ENCODE assay signal across 26 cellular contexts in genomic region chr22:21916309-21916918, GRCh38. TPM values are rescaled to one million over a fixed set of nuclear protein-coding genes. Genes with fewer than 3 reads are reported as not detected.
DNase-seq lines count a peak whose midpoint lies in the region; ATAC-seq and TF ChIP-seq lines count a peak whose summit lies in the region.
"Had no signal": no experiment of that assay in that cellular context is flagged by ENCODE, and none has a peak within 500 bp of the region (broad histone marks: within the 10 kb centered on the region; RNA-seq: fewer than 3 reads in every experiment).

No MANE protein-coding gene starts in this region.

- no peaks in the 10 kb centered on the region for H3K27me3 Mint-ChIP-seq in dendritic cell treated with granulocyte-macrophage colony-stimulating factor and Interleukin-4, amounts not matched to agents 40 ng/mL and 50 ng/mL, for 4 days
- H3K27me3 Mint-ChIP-seq: CD8-positive, alpha-beta memory T cell had no signal

- peaks cover 39% of the 10 kb centered on the region for H3K36me3 Mint-ChIP-seq in dendritic cell treated with granulocyte-macrophage colony-stimulating factor and Interleukin-4, amounts not matched to agents 40 ng/mL and 50 ng/mL, for 4 days (ENCODE audit: low read depth)
- H3K36me3 Mint-ChIP-seq: CD8-positive, alpha-beta memory T cell had no signal

- H3K79me1 ChIP-seq in neuronal stem cell (ENCODE audit: low read depth, low read length) = no peaks in the 10 kb centered on the region

- no peak overlapping the region for H3K14ac ChIP-seq in neuronal stem cell (ENCODE audit: low read length)

- H3K9me3 Mint-ChIP-seq in dendritic cell treated with granulocyte-macrophage colony-stimulating factor and Interleukin-4, amounts not matched to agents 40 ng/mL and 50 ng/mL, for 4 days = no peaks in the 10 kb centered on the region
- H3K9me3 Mint-ChIP-seq: CD14-positive monocyte; CD8-positive, alpha-beta memory T cell had no signal

- H3K23ac ChIP-seq in neuronal stem cell (ENCODE audit: low read depth, low read length, poor library complexity) = peak overlapping the region; percentile 25

- H2BK120ac ChIP-seq in neuronal stem cell (ENCODE audit: low read depth, low read length) = no peak overlapping the region

- H3K36me3 ChIP-seq in left ventricle myocardium inferior = peaks cover 4% of the 10 kb centered on the region
- no peaks in the 10 kb centered on the region for H3K36me3 ChIP-seq in neuronal stem cell (replicated peaks in 1 of 2; ENCODE audit: control insufficient read depth in 2 of 2, insufficient read depth in 2 of 2, low read length in 2 of 2)

- H2BK15ac ChIP-seq in neuronal stem cell (ENCODE audit: low read length) = no peak overlapping the region

- H3K9me3 ChIP-seq in left ventricle myocardium inferior (replicated peaks) (no peaks in the 10 kb centered on the region), neuronal stem cell (replicated peaks in 1 of 2; ENCODE audit: control insufficient read depth in 2 of 2, insufficient read depth in 1 of 2, low read depth in 1 of 2, low read length in 2 of 2) (no peaks in the 10 kb centered on the region)

- H3K4me3 Mint-ChIP-seq in dendritic cell treated with granulocyte-macrophage colony-stimulating factor and Interleukin-4, amounts not matched to agents 40 ng/mL and 50 ng/mL, for 4 days = no peak overlapping the region
- H3K4me3 Mint-ChIP-seq: CD14-positive monocyte; CD8-positive, alpha-beta memory T cell had no signal

- no peak overlapping the region for H2BK12ac ChIP-seq in neuronal stem cell (ENCODE audit: low read length)

- intact Hi-C loops in left ventricle myocardium superior (cut with micrococcal nuclease) (no loop called here), left ventricle myocardium inferior (cut with micrococcal nuclease) (no loop called here)
- intact Hi-C loops in dendritic cell treated with granulocyte-macrophage colony-stimulating factor and Interleukin-4, amounts not matched to agents 40 ng/mL and 50 ng/mL, for 4 days (cut with micrococcal nuclease) = no loop called here

- H3K27me3 ChIP-seq in left ventricle myocardium inferior (ENCODE audit: low read depth) = no peaks in the 10 kb centered on the region
- no peaks in the 10 kb centered on the region for H3K27me3 ChIP-seq in neuronal stem cell (ENCODE audit: control insufficient read depth in 3 of 3, insufficient read depth in 3 of 3, low read depth in 1 of 3, low read length in 3 of 3)

- no CpG with 5 or more reads among the region's 4 CpGs for WGBS in neuronal stem cell (ENCODE audit: extremely low coverage in 2 of 2, insufficient read length in 2 of 2, insufficient replicate concordance in 1 of 2), 2 donors

- peak overlapping the region; percentile 50 for H3K27ac Mint-ChIP-seq in dendritic cell treated with granulocyte-macrophage colony-stimulating factor and Interleukin-4, amounts not matched to agents 40 ng/mL and 50 ng/mL, for 4 days

- no peak overlapping the region for H2BK5ac ChIP-seq in neuronal stem cell (ENCODE audit: low read length)

- peak overlapping the region; percentile 38 for H3K9ac ChIP-seq in neuronal stem cell (ENCODE audit: low read depth, low read length, poor library complexity)

- TF ChIP-seq CTCF in left ventricle myocardium inferior (IDR thresholded peaks at IDR 0.05; ENCODE audit: borderline replicate concordance) = no peak

- ATAC-seq in left ventricle myocardium superior (no peak), HG02973 (IDR thresholded peaks at IDR 0.05; ENCODE audit: unreplicated experiment) (no peak)
- ATAC-seq: HCT116, Panc1 had no signal

- H3K4me2 ChIP-seq in neuronal stem cell (ENCODE audit: insufficient read depth, low read length, poor library complexity, severe bottlenecking) = no peak overlapping the region

- H3K27ac ChIP-seq in left ventricle myocardium inferior (replicated peaks) = no peak overlapping the region
- no peak overlapping the region for H3K27ac ChIP-seq in neuronal stem cell (replicated peaks; ENCODE audit: low read length)
- H3K27ac ChIP-seq: HL-60, RWPE1 had no signal

- H3K4me1 ChIP-seq in left ventricle myocardium inferior (peaks cover 12% of the 10 kb centered on the region), neuronal stem cell (ENCODE audit: control insufficient read depth in 2 of 2, insufficient read depth in 1 of 2, low read depth in 1 of 2, low read length in 2 of 2) (peaks cover 12 to 28% of the 10 kb centered on the region in 2 donors)

- no peak overlapping the region for H2AK5ac ChIP-seq in neuronal stem cell (ENCODE audit: low read depth, low read length)

- H3K4ac ChIP-seq in neuronal stem cell (ENCODE audit: low read length) = no peak overlapping the region

- H4K8ac ChIP-seq in neuronal stem cell (ENCODE audit: low read depth, low read length) = no peak overlapping the region

- peaks cover 12% of the 10 kb centered on the region for H3K4me1 Mint-ChIP-seq in dendritic cell treated with granulocyte-macrophage colony-stimulating factor and Interleukin-4, amounts not matched to agents 40 ng/mL and 50 ng/mL, for 4 days (ENCODE audit: low read depth)
- H3K4me1 Mint-ChIP-seq: CD8-positive, alpha-beta memory T cell had no signal

- no peak overlapping the region for H3K18ac ChIP-seq in neuronal stem cell (ENCODE audit: low read length)

- DNase-seq in left ventricle myocardium superior (peak; percentile 5), left ventricle myocardium inferior (no peak), neuronal stem cell (ENCODE audit: low spot score) (no peak), ecto neural progenitor cell (ENCODE audit: low spot score) (no peak)
- DNase-seq in stimulated activated CD4-positive, alpha-beta T cell treated with anti-CD3 and anti-CD28 coated beads, Interleukin-4, amount 100 ng/mL, for 4 hours = no peak
- DNase-seq: AML-193, GF-D8, GOT3, Karpas-422, NCI-H1092, NCI-H1417 treated with DMSO at 0.1 percent for 48 hours, NCI-H1694 treated with DMSO at 0.1 percent for 48 hours, NCI-H2081 treated with DMSO at 0.1 percent for 48 hours, NCI-H2171, NCI-H226, NCI-H510A, NCI-H69, SHP77 had no signal

- H3K4me3 ChIP-seq in left ventricle myocardium inferior (no peak overlapping the region), neuronal stem cell (ENCODE audit: low read length in 2 of 2) (no peak overlapping the region)

- H2AFZ ChIP-seq in neuronal stem cell (ENCODE audit: low read length) = no peak overlapping the region

- H4K91ac ChIP-seq in neuronal stem cell (ENCODE audit: low read depth, low read length, poor library complexity) = no peak overlapping the region

RNA-seq across cellular contexts. Expression of gene PPM1F, which starts 36.2 kb away (rescaled TPM):
- total RNA-seq in left ventricle myocardium superior (18.5 TPM), left ventricle myocardium inferior (17.5 TPM)
- 17.8 TPM for polyA plus RNA-seq in neuronal stem cell (2013, experiment 1 of 2)
- polyA plus RNA-seq in neuronal stem cell (2013, experiment 2 of 2) = 16.6 TPM

RNA-seq across cellular contexts. Expression of gene MAPK1, which starts 49.0 kb away (rescaled TPM):
- total RNA-seq in left ventricle myocardium superior (80.5 TPM), left ventricle myocardium inferior (91.7 TPM)
- 51.0 TPM for polyA plus RNA-seq in neuronal stem cell (2013, experiment 1 of 2)
- polyA plus RNA-seq in neuronal stem cell (2013, experiment 2 of 2) = 50.9 TPM
